13 cellular contexts compared by ENCODE assay signal in genomic region chr7:142359694-142360279, GRCh38.
"Had no signal": no experiment of that assay in that cellular context is flagged by ENCODE, and none has a peak within 500 bp of the region (broad histone marks: within the 10 kb centered on the region; RNA-seq: fewer than 3 reads in every experiment).

No MANE protein-coding gene starts in this region.

- H3K27ac ChIP-seq: coronary artery, testis had no signal

- H3K9me3 ChIP-seq: testis had no signal

- H3K4me1 ChIP-seq: testis had no signal

- DNase-seq: activated CD4-positive, alpha-beta memory T cell treated with anti-CD3 and anti-CD28 coated beads for 36 hours; activated CD4-positive, alpha-beta T cell treated with anti-CD3 and anti-CD28 coated beads for 1 hour; activated effector memory CD4-positive, alpha-beta T cell treated with anti-CD3 and anti-CD28 coated beads, Interleukin-2, amount 50 U/mL, for 16 hours; activated naive CD8-positive, alpha-beta T cell treated with anti-CD3 and anti-CD28 coated beads, Interleukin-2, amount 10 ng/mL, durations not matched to agents 7 days and 5 days; activated T-cell treated with anti-CD3 and anti-CD28 coated beads, Interleukin-2, amount 50 U/mL, for 4 hours; effector CD4-positive, alpha-beta T cell; left colon; stimulated activated CD4-positive, alpha-beta T cell treated with anti-CD3 and anti-CD28 coated beads, Interleukin-15, amount 100 ng/mL, for 24 hours; stimulated activated CD4-positive, alpha-beta T cell treated with anti-CD3 and anti-CD28 coated beads, Interleukin-4, amount 100 ng/mL, for 24 hours; T-cell; T1000; testis had no signal

- ATAC-seq: activated T-cell treated with anti-CD3 and anti-CD28 coated beads, Interleukin-2, amount 50 U/mL, for 4 hours; left colon; T-cell had no signal

- H3K4me3 ChIP-seq: coronary artery, testis had no signal

- H3K27me3 ChIP-seq: testis had no signal
